ENCODE assay signal across 10 cellular contexts in the genomic region with DNA sequence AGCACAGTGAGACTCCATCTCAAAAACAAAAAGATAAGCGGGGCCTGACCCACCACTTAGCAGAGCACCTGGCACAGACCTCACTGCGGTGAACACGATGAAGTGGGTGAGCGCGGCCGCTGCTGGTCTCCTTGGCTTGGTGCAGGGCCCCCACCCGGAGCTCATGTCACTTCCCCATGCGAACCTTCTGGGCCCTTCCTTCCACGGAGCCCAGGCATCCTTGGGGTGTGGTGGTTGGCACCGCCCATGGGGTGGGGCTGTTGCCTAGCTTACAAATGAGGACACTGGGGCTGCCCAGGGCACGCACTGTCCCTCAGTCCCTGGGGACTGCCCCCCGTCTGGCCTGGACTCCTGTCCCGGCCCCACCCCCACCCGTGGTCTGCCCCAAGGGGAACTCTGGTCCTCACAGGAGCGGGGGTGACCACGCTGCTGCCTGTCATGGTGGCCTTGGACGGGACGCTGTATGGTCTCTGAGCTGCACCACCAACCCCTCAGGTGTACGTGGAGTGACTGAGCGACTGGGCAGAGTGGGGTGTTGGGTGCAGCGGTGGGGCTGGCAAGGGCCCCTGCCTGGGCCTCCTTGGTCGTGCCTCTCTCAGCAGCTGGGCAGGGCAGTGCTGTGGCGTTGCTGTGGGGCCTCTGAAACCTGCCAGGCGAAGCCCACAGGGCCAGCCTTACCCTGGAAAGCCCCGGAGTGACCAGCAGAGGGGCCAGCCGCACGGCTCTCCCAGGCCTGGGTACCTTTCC. TPM values are rescaled to one million over a fixed set of nuclear protein-coding genes. Genes with fewer than 3 reads are reported as not detected.
DNase-seq lines count a peak whose midpoint lies in the region; ATAC-seq and TF ChIP-seq lines count a peak whose summit lies in the region.
"Had no signal": no experiment of that assay in that cellular context is flagged by ENCODE, and none has a peak within 500 bp of the region (broad histone marks: within the 10 kb centered on the region; RNA-seq: fewer than 3 reads in every experiment).

No MANE protein-coding gene starts in this region.

- peak; percentile 71 for DNase-seq in Right ventricle myocardium superior
- DNase-seq in left cardiac atrium, result no peak
- DNase-seq in mesendoderm, result no peak
- DNase-seq in upper lobe of right lung, result peak; percentile 76
- no peak for DNase-seq in GM23248
- DNase-seq: KG1 had no signal

- H3K9me2 ChIP-seq in GM23248 (ENCODE audit: insufficient read depth), result no peaks in the 10 kb centered on the region

- WGBS in mesendoderm (ENCODE audit: extremely low coverage, insufficient coverage, low lambda C conversion rate), result no CpG with 5 or more reads among the region's 27 CpGs
- 76 to 78% methylated on average over 25 to 26 of the region's 27 CpGs for WGBS in GM23248 (ENCODE audit: low coverage in 1 of 2, low lambda C conversion rate in 2 of 2, missing lambda C conversion rate in 2 of 2), 2 experiments

- H3K36me3 Mint-ChIP-seq in brain, result no peaks in the 10 kb centered on the region

- H3K18ac ChIP-seq in mesendoderm (ENCODE audit: low read length), result no peak overlapping the region

- no peak overlapping the region for H3K27ac ChIP-seq in mesendoderm (ENCODE audit: low read depth, low read length)
- H3K27ac ChIP-seq in upper lobe of right lung, result no peak overlapping the region
- H3K27ac ChIP-seq in GM23248, result no peak overlapping the region

- H3K9ac ChIP-seq in mesendoderm (ENCODE audit: low read length), result no peak overlapping the region
- no peak overlapping the region for H3K9ac ChIP-seq in GM23248

- H3K36me3 ChIP-seq in mesendoderm (ENCODE audit: control insufficient read depth, insufficient read depth, low read length) (no peaks in the 10 kb centered on the region), upper lobe of right lung (peaks cover 6% of the 10 kb centered on the region), GM23248 (ENCODE audit: low read depth) (no peaks in the 10 kb centered on the region)

- intact Hi-C loops in Right ventricle myocardium superior (cut with DNase I) (no loop called here), left cardiac atrium (cut with DNase I) (no loop called here), upper lobe of right lung (cut with DNase I) (no loop called here)

- ATAC-seq in Right ventricle myocardium superior (ENCODE audit: poor library complexity) (no peak), left cardiac atrium (no peak), upper lobe of right lung (peak; percentile 57), HG03039 (IDR thresholded peaks at IDR 0.05; ENCODE audit: unreplicated experiment) (no peak), HG02763 (IDR thresholded peaks at IDR 0.05; ENCODE audit: unreplicated experiment) (no peak)

- H3K56ac ChIP-seq in mesendoderm (ENCODE audit: low read length), result peak overlapping the region; percentile 7

- no peak overlapping the region for H2BK5ac ChIP-seq in mesendoderm (ENCODE audit: low read length)

- no peak overlapping the region for H2BK15ac ChIP-seq in mesendoderm (replicated peaks; ENCODE audit: low read depth)

- H3K79me2 ChIP-seq in mesendoderm (ENCODE audit: control insufficient read depth, insufficient read depth, low read length) (peaks cover 11% of the 10 kb centered on the region), GM23248 (ENCODE audit: insufficient read depth) (peaks cover 69% of the 10 kb centered on the region)

- no peak overlapping the region for H3K23ac ChIP-seq in mesendoderm (ENCODE audit: low read length)

- peak overlapping the region in 2 of 5 experiments; percentile 28 to 55 for H3K4me3 Mint-ChIP-seq in brain

- H3K79me1 ChIP-seq in mesendoderm (ENCODE audit: low read length), result peaks cover 20% of the 10 kb centered on the region

- H3K9me3 ChIP-seq in upper lobe of right lung (no peaks in the 10 kb centered on the region), GM23248 (ENCODE audit: low read depth) (no peaks in the 10 kb centered on the region)

- peak overlapping the region in 4 of 5 experiments; percentile 89 to 99 (median 96) for H3K27ac Mint-ChIP-seq in brain

- H3F3A ChIP-seq in GM23248 (ENCODE audit: insufficient read depth), result no peaks in the 10 kb centered on the region

- H3K27me3 ChIP-seq in mesendoderm (ENCODE audit: insufficient read depth, low read length, poor library complexity) (no peaks in the 10 kb centered on the region), upper lobe of right lung (no peaks in the 10 kb centered on the region), GM23248 (replicated peaks; ENCODE audit: insufficient read depth) (no peaks in the 10 kb centered on the region)

- H4K8ac ChIP-seq in mesendoderm (ENCODE audit: low read depth, low read length), result no peak overlapping the region

- in situ Hi-C loops in GM23248 (cut with MboI), result no loop called here

- no peak overlapping the region for H2AK5ac ChIP-seq in mesendoderm (ENCODE audit: low read length)

- H3K4me1 ChIP-seq in mesendoderm (ENCODE audit: control insufficient read depth, low read depth, low read length), result peaks cover 13% of the 10 kb centered on the region
- H3K4me1 ChIP-seq in upper lobe of right lung, result peaks cover 44% of the 10 kb centered on the region
- peaks cover 5% of the 10 kb centered on the region; the same call in 1 of the 2 replicates for H3K4me1 ChIP-seq in GM23248 (ENCODE audit: insufficient read depth)

- H3K9me3 Mint-ChIP-seq in brain, result no peaks in the 10 kb centered on the region

- no peak overlapping the region for H2BK120ac ChIP-seq in mesendoderm (ENCODE audit: low read depth, low read length)

- no peak for TF ChIP-seq CTCF in brain (conservative IDR thresholded peaks at IDR 0.05)
- TF ChIP-seq CTCF in upper lobe of right lung (IDR thresholded peaks at IDR 0.05), result no peak

- H3K4me1 Mint-ChIP-seq in brain, result peaks cover 63% of the 10 kb centered on the region

- no peak overlapping the region for H3K4ac ChIP-seq in mesendoderm (ENCODE audit: low read depth, low read length)

- no peak overlapping the region for H4K5ac ChIP-seq in mesendoderm (ENCODE audit: low read length)

- H4K20me1 ChIP-seq in GM23248 (ENCODE audit: insufficient read depth), result no peaks in the 10 kb centered on the region; the same call in none of the 2 replicates

- no peak overlapping the region for H3K4me3 ChIP-seq in mesendoderm (ENCODE audit: low read length)
- H3K4me3 ChIP-seq in upper lobe of right lung, result no peak overlapping the region
- no peak overlapping the region for H3K4me3 ChIP-seq in GM23248
- H3K4me3 ChIP-seq: skin epidermis had no signal

- no peaks in the 10 kb centered on the region for H3K27me3 Mint-ChIP-seq in brain

- H2AFZ ChIP-seq in GM23248, result no peak overlapping the region

- H3K4me2 ChIP-seq in mesendoderm (ENCODE audit: low read length) (no peak overlapping the region), GM23248 (ENCODE audit: unreplicated experiment) (no peak overlapping the region)

RNA-seq across cellular contexts. Expression of a gene that starts 15.3 kb away (rescaled TPM):
- total RNA-seq in Right ventricle myocardium superior, result 58.6 TPM
- total RNA-seq in left cardiac atrium, result 10 to 100 TPM; 46.7 to 49.4 TPM
- polyA plus RNA-seq in brain (ENCODE audit: insufficient read depth, low read depth, low replicate concordance), result 59.3 TPM
- polyA plus RNA-seq in mesendoderm (2013, experiment 1 of 2), result 86.6 TPM
- 82.2 TPM for polyA plus RNA-seq in mesendoderm (2013, experiment 2 of 2)
- 49.5 TPM for total RNA-seq in upper lobe of right lung
- 3.7 and 4.6 TPM in 2 replicates for total RNA-seq in GM23248 (2014; rRNA removed; shearing (Covaris generic))
- 0.63 and 0.86 TPM in 2 replicates for polyA plus RNA-seq in GM23248 (2016; fragmentation: Nextera tagmentation; extraction: Ambion mirVana)

Comparison
In these comparisons a context has a peak if more than half of its experiments do, and no peak if none do; other contexts are left out.
1. DNase-seq: peak in Right ventricle myocardium superior (single experiment) and upper lobe of right lung (single experiment); none in left cardiac atrium (single experiment), mesendoderm (single experiment) and GM23248 (single experiment).